Comparison of ENCODE assay signal across 16 cellular contexts in genomic region chr15:74664670-74665069, GRCh38. TPM values are rescaled to one million over a fixed set of nuclear protein-coding genes. Genes with fewer than 3 reads are reported as not detected.
A peak's percentile ranks its signal among the peaks of the same experiment; 100 is the strongest.
DNase-seq lines count a peak whose midpoint lies in the region; ATAC-seq, FAIRE-seq and TF ChIP-seq lines count a peak whose summit lies in the region.
"Had no signal": no experiment of that assay in that cellular context is flagged by ENCODE, and none has a peak within 500 bp of the region (broad histone marks: within the 10 kb centered on the region; RNA-seq: fewer than 3 reads in every experiment).

No MANE protein-coding gene starts in this region.

- no peaks in the 10 kb centered on the region for H3K9me3 Mint-ChIP-seq in activated CD8-positive, alpha-beta memory T cell treated with anti-CD3 and anti-CD28 coated beads, Interleukin-2, amount 10 ng/mL, durations not matched to agents 7 days and 5 days (ENCODE audit: low read depth)
- H3K9me3 Mint-ChIP-seq: T-helper 1 cell treated with Interleukin-12 subunit alpha and Interleukin-12 subunit beta and Interleukin-4 antibody, amounts not matched to agents 30 μg/mL and 1 μg/mL, for 36 hours had no signal

- WGBS in A549 (ENCODE audit: missing lambda C conversion rate), result 82% methylated on average over 2 of the region's 2 CpGs
- 35 to 74% methylated on average over 2 of the region's 2 CpGs for WGBS in sigmoid colon, 2 donors

- H3K27ac ChIP-seq in A549 (peak overlapping the region in 1 of 2 experiments; percentile 61; a peak in 1 of 6 replicates), PC-3 (ENCODE audit: low read length) (peak overlapping the region; percentile 31), endothelial cell of umbilical vein (ENCODE audit: insufficient read depth, low read depth, low read length) (peak overlapping the region; percentile 85), sigmoid colon (peak overlapping the region; percentile 38 to 62 (median 50))

- H3K36me3 ChIP-seq in PC-3 (ENCODE audit: low read depth, low read length) (peaks cover 14% of the 10 kb centered on the region; the same call in 1 of the 2 replicates), endothelial cell of umbilical vein (ENCODE audit: control insufficient read depth in 2 of 2, extremely low read depth in 1 of 2, insufficient read depth in 2 of 2, low read length in 2 of 2) (no peaks in the 10 kb centered on the region), sigmoid colon (peaks cover 0 to 8% (median 0%) of the 10 kb centered on the region in 4 donors)

- POLR2A ChIA-PET in A549 (lab: Yijun Ruan, JAX) (no interaction called here), PC-3 (lab: Charles Lee; ENCODE audit: unreplicated experiment) (no interaction called here), endothelial cell of umbilical vein (lab: Charles Lee) (no interaction called here)

- H3K79me2 ChIP-seq in PC-3 (ENCODE audit: low read length), result peaks cover 32% of the 10 kb centered on the region
- peaks cover 31% of the 10 kb centered on the region for H3K79me2 ChIP-seq in endothelial cell of umbilical vein (ENCODE audit: control insufficient read depth, insufficient read depth, low read length)

- no peaks in the 10 kb centered on the region for H3F3A ChIP-seq in PC-3 (ENCODE audit: low read length, unreplicated experiment)

- H3K4me2 ChIP-seq in A549, result peak overlapping the region; percentile 34; the same call in 2 of the 3 replicates
- peak overlapping the region; percentile 11; the same call in 1 of the 2 replicates for H3K4me2 ChIP-seq in PC-3 (ENCODE audit: low read length)
- peak overlapping the region; percentile 84 for H3K4me2 ChIP-seq in endothelial cell of umbilical vein (ENCODE audit: insufficient read depth, low read length)

- ATAC-seq in A549 (no peak), PC-3 (no peak), HG03135 (IDR thresholded peaks at IDR 0.05; ENCODE audit: unreplicated experiment) (no peak)
- ATAC-seq in activated CD8-positive, alpha-beta memory T cell treated with anti-CD3 and anti-CD28 coated beads, Interleukin-2, amount 10 ng/mL, durations not matched to agents 7 days and 5 days, result no peak

- H3K9me3 ChIP-seq in A549 (no peaks in the 10 kb centered on the region), PC-3 (ENCODE audit: low read length) (no peaks in the 10 kb centered on the region), endothelial cell of umbilical vein (replicated peaks; ENCODE audit: control insufficient read depth, insufficient read depth, low read length) (no peaks in the 10 kb centered on the region), sigmoid colon (no peaks in the 10 kb centered on the region)

- H2AFZ ChIP-seq in PC-3 (ENCODE audit: low read length) (no peak overlapping the region), endothelial cell of umbilical vein (ENCODE audit: low read depth, low read length) (no peak overlapping the region)

- TF ChIP-seq CTCF in A549 (IDR thresholded peaks at IDR 0.05), result no peak
- TF ChIP-seq CTCF in PC-3 (conservative IDR thresholded peaks at IDR 0.05; ENCODE audit: low read depth, low read length), result no peak
- no peak for TF ChIP-seq CTCF in endothelial cell of umbilical vein (IDR thresholded peaks at IDR 0.05; ENCODE audit: extremely low read depth in 1 of 2, insufficient read depth in 1 of 2, low read depth in 1 of 2, low read length in 2 of 2)
- TF ChIP-seq CTCF in sigmoid colon (IDR thresholded peaks at IDR 0.05), result no peak

- no peaks in the 10 kb centered on the region for H3K9me1 ChIP-seq in endothelial cell of umbilical vein (replicated peaks; ENCODE audit: control insufficient read depth, extremely low read depth, insufficient read depth, low read length)

- H3K27ac Mint-ChIP-seq in activated CD8-positive, alpha-beta memory T cell treated with anti-CD3 and anti-CD28 coated beads, Interleukin-2, amount 10 ng/mL, durations not matched to agents 7 days and 5 days, result no peak overlapping the region
- H3K27ac Mint-ChIP-seq: T-helper 1 cell treated with Interleukin-12 subunit alpha and Interleukin-12 subunit beta and Interleukin-4 antibody, amounts not matched to agents 30 μg/mL and 1 μg/mL, for 36 hours had no signal

- no peak for DNase-seq in A549 (ENCODE audit: low read depth in 1 of 2, low spot score in 1 of 2)
- no peak for DNase-seq in PC-3
- no peak for DNase-seq in endothelial cell of umbilical vein (ENCODE audit: low read depth, low spot score)
- DNase-seq in sigmoid colon, result no peak
- no peak for DNase-seq in activated naive CD4-positive, alpha-beta T cell (lab: John Stamatoyannopoulos, UW)
- no peak for DNase-seq in epidermal melanocyte (ENCODE audit: insufficient read length, low spot score)
- DNase-seq in activated CD8-positive, alpha-beta memory T cell treated with anti-CD3 and anti-CD28 coated beads, Interleukin-2, amount 10 ng/mL, durations not matched to agents 7 days and 5 days, result no peak
- DNase-seq: activated CD4-positive, alpha-beta T cell treated with anti-CD3 and anti-CD28 coated beads for 1 hour; NCI-H1417 treated with DMSO at 0.1 percent for 48 hours; NK-92 treated with Interleukin-12 subunit alpha and Interleukin-12 subunit beta, amount 100 ng/mL, for 24 hours; SHP77 had no signal

- no peak for TF ChIP-seq EP300 in A549 (IDR thresholded peaks at IDR 0.05)
- no peak for TF ChIP-seq EP300 in sigmoid colon (IDR thresholded peaks at IDR 0.05)

- H3K27me3 Mint-ChIP-seq in activated CD8-positive, alpha-beta memory T cell treated with anti-CD3 and anti-CD28 coated beads, Interleukin-2, amount 10 ng/mL, durations not matched to agents 7 days and 5 days, result no peaks in the 10 kb centered on the region

- intact Hi-C loops in PC-3 (cut with micrococcal nuclease), result no loop called here
- intact Hi-C loops in endothelial cell of umbilical vein (cut with micrococcal nuclease), result loop anchor here (1.0 to 2.0 kb wide), 2 partner anchors 13 to 32 kb away; partner anchors contain the start of gene EDC3
- intact Hi-C loops in sigmoid colon (cut with DNase I), result no loop called here

- H3K9me2 ChIP-seq in PC-3 (replicated peaks; ENCODE audit: low read length), result no peaks in the 10 kb centered on the region

- H3K36me3 Mint-ChIP-seq in activated CD8-positive, alpha-beta memory T cell treated with anti-CD3 and anti-CD28 coated beads, Interleukin-2, amount 10 ng/mL, durations not matched to agents 7 days and 5 days, result peaks cover 4% of the 10 kb centered on the region

- no peak for TF ChIP-seq RAD21 in A549 (conservative IDR thresholded peaks at IDR 0.05 in 1 of 2, IDR thresholded peaks at IDR 0.05 in 1 of 2)

- peaks cover 17% of the 10 kb centered on the region; the same call in 2 of the 3 replicates for H3K4me1 ChIP-seq in A549
- H3K4me1 ChIP-seq in PC-3 (ENCODE audit: insufficient read depth, low read length), result peaks cover 14% of the 10 kb centered on the region
- H3K4me1 ChIP-seq in endothelial cell of umbilical vein (ENCODE audit: control insufficient read depth, extremely low read depth, insufficient read depth, low read length), result peaks cover 35% of the 10 kb centered on the region
- peaks cover 0 to 31% (median 24%) of the 10 kb centered on the region in 4 donors for H3K4me1 ChIP-seq in sigmoid colon

- H3K4me3 Mint-ChIP-seq in activated CD8-positive, alpha-beta memory T cell treated with anti-CD3 and anti-CD28 coated beads, Interleukin-2, amount 10 ng/mL, durations not matched to agents 7 days and 5 days, result no peak overlapping the region
- H3K4me3 Mint-ChIP-seq: T-helper 1 cell treated with Interleukin-12 subunit alpha and Interleukin-12 subunit beta and Interleukin-4 antibody, amounts not matched to agents 30 μg/mL and 1 μg/mL, for 36 hours had no signal

- H3K9ac ChIP-seq in PC-3 (ENCODE audit: low read length) (no peak overlapping the region), endothelial cell of umbilical vein (replicated peaks; ENCODE audit: extremely low read depth, insufficient read depth, low read length) (peak overlapping the region; percentile 56)

- BruUV-seq in PC-3 (replicated peaks; lab: Mats Ljungman, UMichigan) (no TSS peak), endothelial cell of umbilical vein (replicated peaks; lab: Mats Ljungman, UMichigan) (no TSS peak)

- TF ChIP-seq POLR2A in A549 (IDR thresholded peaks at IDR 0.05; ENCODE audit: low read length) (no peak), endothelial cell of umbilical vein (IDR thresholded peaks at IDR 0.05; ENCODE audit: low read depth, low read length) (no peak), sigmoid colon (IDR thresholded peaks at IDR 0.05) (no peak)

- FAIRE-seq in A549 (lab: Jason Lieb, UNC) (no peak), endothelial cell of umbilical vein (lab: Jason Lieb, UNC) (no peak)
- FAIRE-seq: H1, HTR-8/SVneo, small intestine had no signal

- dilution Hi-C loops in endothelial cell of umbilical vein (cut with MboI; ENCODE audit: extremely low pct_ligation_motif_present, low sequenced_read_pairs), result no loop called here

- H3K4me3 ChIP-seq in A549, result no peak overlapping the region
- H3K4me3 ChIP-seq in PC-3 (ENCODE audit: low read length), result no peak overlapping the region
- H3K4me3 ChIP-seq in endothelial cell of umbilical vein (replicated peaks in 1 of 3; ENCODE audit: insufficient read depth in 1 of 3, low read depth in 1 of 3, low read length in 3 of 3), result no peak overlapping the region
- no peak overlapping the region for H3K4me3 ChIP-seq in sigmoid colon

- no peaks in the 10 kb centered on the region for H3K4me1 Mint-ChIP-seq in activated CD8-positive, alpha-beta memory T cell treated with anti-CD3 and anti-CD28 coated beads, Interleukin-2, amount 10 ng/mL, durations not matched to agents 7 days and 5 days

- H3K27me3 ChIP-seq in PC-3 (ENCODE audit: low read length), result no peaks in the 10 kb centered on the region
- no peaks in the 10 kb centered on the region for H3K27me3 ChIP-seq in endothelial cell of umbilical vein (ENCODE audit: control insufficient read depth in 2 of 2, insufficient read depth in 2 of 2, low read length in 2 of 2)
- no peaks in the 10 kb centered on the region for H3K27me3 ChIP-seq in sigmoid colon

- peaks cover 7% of the 10 kb centered on the region; the same call in 1 of the 2 replicates for H4K20me1 ChIP-seq in PC-3 (ENCODE audit: low read length)
- H4K20me1 ChIP-seq in endothelial cell of umbilical vein (replicated peaks; ENCODE audit: control insufficient read depth, extremely low read depth, insufficient read depth, low read length), result no peaks in the 10 kb centered on the region

- CTCF ChIA-PET in A549 (lab: Yijun Ruan, JAX), result interaction anchor here (3.9 kb wide), 1 partner anchor 106 kb away, joined by 33 read pairs; no protein-coding TSS in a partner anchor
- CTCF ChIA-PET in PC-3 (lab: Charles Lee), result no interaction called here
- CTCF ChIA-PET in endothelial cell of umbilical vein (lab: Charles Lee), result interaction anchor here (0.8 to 2.1 kb wide), 11 partner anchors 8 to 237 kb away, joined by 3 to 14 read pairs (median 5); no protein-coding TSS in a partner anchor
- CTCF ChIA-PET in activated CD8-positive, alpha-beta memory T cell treated with anti-CD3 and anti-CD28 coated beads, Interleukin-2, amount 10 ng/mL, durations not matched to agents 7 days and 5 days (lab: Charles Lee), result interaction anchor here (0.8 to 3.3 kb wide), 3 partner anchors 24 to 104 kb away, joined by 3 to 10 read pairs (median 3); partner anchors contain the start of gene CYP1A1

RNA-seq across cellular contexts. Expression of gene EDC3, which starts 31.2 kb away (rescaled TPM):
- 23.2 and 31.2 TPM in 2 replicates for polyA plus RNA-seq in A549 (2011; rRNA removed)
- polyA plus RNA-seq in A549 (2012; cell fraction: cytosol; rRNA removed), result 18.4 and 21.3 TPM in 2 replicates
- 31.0 and 34.5 TPM in 2 replicates for polyA plus RNA-seq in A549 (2012; cell fraction: nucleus; rRNA removed)
- polyA plus RNA-seq in A549 (2017; fragmentation: RNase III; extraction: RNeasy Plus Mini Kit Qiagen cat#74134 plus additional on column Dnase treatment), result 17.7 to 24.1 TPM (median 23.4 TPM) in 3 replicates
- 48.8 and 53.9 TPM in 2 replicates for polyA minus RNA-seq in A549 (2011; rRNA and poly(A)+ RNA removed)
- 9.9 and 15.6 TPM in 2 replicates for total RNA-seq in PC-3 (2014; rRNA removed)
- 52.7 and 56.5 TPM in 2 replicates for total RNA-seq in endothelial cell of umbilical vein
- polyA plus RNA-seq in endothelial cell of umbilical vein, result 55.9 and 61.1 TPM in 2 replicates
- polyA plus RNA-seq in endothelial cell of umbilical vein (2011; cell fraction: cytosol; rRNA removed), result 39.7 and 40.6 TPM in 2 replicates
- 83.4 and 98.0 TPM in 2 replicates for polyA plus RNA-seq in endothelial cell of umbilical vein (2011; cell fraction: nucleus; rRNA removed)
- 30.9 and 33.4 TPM in 2 replicates for polyA plus RNA-seq in endothelial cell of umbilical vein (2012)
- 126 and 146 TPM in 2 replicates for polyA minus RNA-seq in endothelial cell of umbilical vein
- 41.5 TPM for polyA minus RNA-seq in endothelial cell of umbilical vein (2011; cell fraction: cytosol; rRNA and poly(A)+ RNA removed)
- 51.3 and 65.7 TPM in 2 replicates for polyA minus RNA-seq in endothelial cell of umbilical vein (2011; cell fraction: nucleus; rRNA and poly(A)+ RNA removed)
- total RNA-seq in sigmoid colon, result 10 to 100 TPM; 11.7 to 20.2 (median 17.7) TPM
- polyA plus RNA-seq in sigmoid colon, result 10 to 100 TPM; 11.6 to 22.0 (median 12.0) TPM
- total RNA-seq in activated CD8-positive, alpha-beta memory T cell treated with anti-CD3 and anti-CD28 coated beads, Interleukin-2, amount 10 ng/mL, durations not matched to agents 7 days and 5 days, result 10 to 100 TPM; 41.8 to 47.7 TPM

RNA-seq across cellular contexts. Expression of gene CLK3, which starts 49.0 kb away (rescaled TPM):
- polyA plus RNA-seq in A549 (2011; rRNA removed), result 35.7 and 42.5 TPM in 2 replicates
- 47.3 and 47.8 TPM in 2 replicates for polyA plus RNA-seq in A549 (2012; cell fraction: cytosol; rRNA removed)
- polyA plus RNA-seq in A549 (2012; cell fraction: nucleus; rRNA removed), result 97.8 and 126 TPM in 2 replicates
- polyA plus RNA-seq in A549 (2017; fragmentation: RNase III; extraction: RNeasy Plus Mini Kit Qiagen cat#74134 plus additional on column Dnase treatment), result 39.1 to 48.2 TPM (median 47.0 TPM) in 3 replicates
- 91.4 and 122 TPM in 2 replicates for polyA minus RNA-seq in A549 (2011; rRNA and poly(A)+ RNA removed)
- 56.2 and 64.1 TPM in 2 replicates for total RNA-seq in PC-3 (2014; rRNA removed)
- total RNA-seq in endothelial cell of umbilical vein, result 69.2 and 75.5 TPM in 2 replicates
- polyA plus RNA-seq in endothelial cell of umbilical vein, result 97.9 and 121 TPM in 2 replicates
- polyA plus RNA-seq in endothelial cell of umbilical vein (2011; cell fraction: cytosol; rRNA removed), result 64.8 and 71.4 TPM in 2 replicates
- polyA plus RNA-seq in endothelial cell of umbilical vein (2011; cell fraction: nucleus; rRNA removed), result 248 and 285 TPM in 2 replicates
- polyA plus RNA-seq in endothelial cell of umbilical vein (2012), result 36.7 and 55.9 TPM in 2 replicates
- polyA minus RNA-seq in endothelial cell of umbilical vein, result 112 and 115 TPM in 2 replicates
- 28.9 TPM for polyA minus RNA-seq in endothelial cell of umbilical vein (2011; cell fraction: cytosol; rRNA and poly(A)+ RNA removed)
- 110 and 160 TPM in 2 replicates for polyA minus RNA-seq in endothelial cell of umbilical vein (2011; cell fraction: nucleus; rRNA and poly(A)+ RNA removed)
- 100 to 1,000 TPM in 3 of 4 donors, 10 to 100 TPM in 1; 73.1 to 124 (median 115) TPM for total RNA-seq in sigmoid colon
- polyA plus RNA-seq in sigmoid colon, result 10 to 100 TPM; 59.5 to 75.5 (median 60.1) TPM
- 100 to 1,000 TPM; 120 to 140 TPM for total RNA-seq in activated CD8-positive, alpha-beta memory T cell treated with anti-CD3 and anti-CD28 coated beads, Interleukin-2, amount 10 ng/mL, durations not matched to agents 7 days and 5 days

Comparison
In these comparisons a context has a peak if more than half of its experiments do, and no peak if none do; other contexts are left out.
1. H3K4me2 ChIP-seq: peak in every context shown above with its lines; median percentile 84 in endothelial cell of umbilical vein; 34 in A549; 11 in PC-3.